16 cellular contexts compared by ENCODE assay signal in genomic region chr4:100517864-100518341, GRCh38. TPM values are rescaled to one million over a fixed set of nuclear protein-coding genes. Genes with fewer than 3 reads are reported as not detected.
DNase-seq lines count a peak whose midpoint lies in the region; ATAC-seq, FAIRE-seq and TF ChIP-seq lines count a peak whose summit lies in the region.
"Had no signal": no experiment of that assay in that cellular context is flagged by ENCODE, and none has a peak within 500 bp of the region (broad histone marks: within the 10 kb centered on the region; RNA-seq: fewer than 3 reads in every experiment).

Gene EMCN, minus strand, starts transcription at chr4:100518022. Its CDS starts 108 bp downstream, at chr4:100517914.

- H3K36me3 ChIP-seq in HAP-1 (replicated peaks) (no peaks in the 10 kb centered on the region), skeletal muscle tissue (ENCODE audit: control insufficient read depth in 3 of 3, insufficient read depth in 3 of 3, low read length in 3 of 3) (no peaks in the 10 kb centered on the region), WERI-Rb-1 (no peaks in the 10 kb centered on the region)

- H3K36me3 Mint-ChIP-seq in activated naive CD4-positive, alpha-beta T cell treated with anti-CD3 and anti-CD28 coated beads, Interleukin-2, amount 10 ng/mL, durations not matched to agents 7 days and 5 days = no peaks in the 10 kb centered on the region
- H3K36me3 Mint-ChIP-seq: activated naive CD4-positive, alpha-beta T cell treated with anti-CD3 and anti-CD28 coated beads, Interleukin-2, amount 50 U/mL, for 24 hours; natural killer cell treated with Interleukin-12 subunit alpha and Interleukin-12 subunit beta and Interleukin-15 and Interleukin-18, amount 100 ng/mL, for 72 hours had no signal

- no peak within 1 kb of the TSS for H3K4me3 ChIP-seq in HAP-1
- H3K4me3 ChIP-seq in lower leg skin (ENCODE audit: low read depth, poor library complexity, severe bottlenecking) = peak within 1 kb of the TSS; percentile 2
- H3K4me3 ChIP-seq in skeletal muscle tissue (ENCODE audit: low read length in 3 of 3) = peak within 1 kb of the TSS; percentile 44 to 64 (median 64)
- H3K4me3 ChIP-seq in WERI-Rb-1 (ENCODE audit: low read depth, low read length) = no peak within 1 kb of the TSS

- FAIRE-seq in endometrium (lab: Jason Lieb, UNC) = peak; percentile 86

- H3K27me3 Mint-ChIP-seq in activated naive CD4-positive, alpha-beta T cell treated with anti-CD3 and anti-CD28 coated beads, Interleukin-2, amount 10 ng/mL, durations not matched to agents 7 days and 5 days = peaks cover 4% of the 10 kb centered on the region

- H3K9me3 ChIP-seq in HAP-1 (no peaks in the 10 kb centered on the region), skeletal muscle tissue (ENCODE audit: control insufficient read depth in 3 of 3, low read length in 3 of 3) (no peaks in the 10 kb centered on the region), WERI-Rb-1 (ENCODE audit: severe bottlenecking) (no peaks in the 10 kb centered on the region)

- peak within 1 kb of the TSS in 1 of 3 donors; percentile 68 for H3K9ac ChIP-seq in skeletal muscle tissue (ENCODE audit: low read depth in 1 of 3, low read length in 3 of 3)

- H3K27ac ChIP-seq in skeletal muscle tissue (ENCODE audit: low read depth, low read length) = peak within 1 kb of the TSS; percentile 34
- H3K27ac ChIP-seq in WERI-Rb-1 = no peak within 1 kb of the TSS

- 21 to 33% methylated on average over 3 of the region's 3 CpGs for WGBS in lower leg skin, 2 donors

- peaks cover 10% of the 10 kb centered on the region for H3K4me1 ChIP-seq in HAP-1
- no peaks in the 10 kb centered on the region for H3K4me1 ChIP-seq in skeletal muscle tissue (ENCODE audit: control insufficient read depth in 3 of 3, insufficient read depth in 3 of 3, low read length in 3 of 3)

- TF ChIP-seq POLR2A in lower leg skin (IDR thresholded peaks at IDR 0.05) = no peak

- ATAC-seq in GM18909 (IDR thresholded peaks at IDR 0.05; ENCODE audit: poor library complexity, unreplicated experiment) = no peak
- ATAC-seq: natural killer cell treated with Interleukin-12 subunit alpha and Interleukin-12 subunit beta and Interleukin-15 and Interleukin-18, amount 100 ng/mL, for 72 hours had no signal

- TF ChIP-seq CTCF in lower leg skin (IDR thresholded peaks at IDR 0.05) (no peak), WERI-Rb-1 (IDR thresholded peaks at IDR 0.05; ENCODE audit: low read depth, low read length) (no peak)

- H3K27me3 ChIP-seq in HAP-1 (ENCODE audit: low read depth) = no peaks in the 10 kb centered on the region
- H3K27me3 ChIP-seq in skeletal muscle tissue (ENCODE audit: control insufficient read depth in 3 of 3, insufficient read depth in 3 of 3, low read length in 3 of 3) = no peaks in the 10 kb centered on the region
- H3K27me3 ChIP-seq in WERI-Rb-1 (ENCODE audit: insufficient read depth, low read depth, severe bottlenecking) = no peaks in the 10 kb centered on the region

- peak; percentile 9 to 59 for DNase-seq in HAP-1 (ENCODE audit: low spot score in 2 of 2)
- DNase-seq in lower leg skin (ENCODE audit: low spot score in 2 of 2) = no peak
- DNase-seq in pons (ENCODE audit: low spot score) = no peak
- DNase-seq in WERI-Rb-1 = no peak
- no peak for DNase-seq in activated naive CD4-positive, alpha-beta T cell treated with anti-CD3 and anti-CD28 coated beads, Interleukin-2, amount 10 ng/mL, durations not matched to agents 7 days and 5 days
- DNase-seq: activated CD4-positive, alpha-beta T cell treated with anti-CD3 and anti-CD28 coated beads, Interleukin-2, amount 50 U/mL, for 48 hours; AML-193; GF-D8; IMR-90; NK-92 treated with Interleukin-12 subunit alpha and Interleukin-12 subunit beta, amount 100 ng/mL, for 24 hours had no signal

- intact Hi-C loops in lower leg skin (cut with DNase I; ENCODE audit: low total_unique reads) = no loop called here

- H3K4me1 Mint-ChIP-seq in activated naive CD4-positive, alpha-beta T cell treated with anti-CD3 and anti-CD28 coated beads, Interleukin-2, amount 10 ng/mL, durations not matched to agents 7 days and 5 days = no peaks in the 10 kb centered on the region
- H3K4me1 Mint-ChIP-seq: activated naive CD4-positive, alpha-beta T cell treated with anti-CD3 and anti-CD28 coated beads, Interleukin-2, amount 50 U/mL, for 24 hours had no signal

- H3K27ac Mint-ChIP-seq in activated naive CD4-positive, alpha-beta T cell treated with anti-CD3 and anti-CD28 coated beads, Interleukin-2, amount 10 ng/mL, durations not matched to agents 7 days and 5 days = no peak within 1 kb of the TSS
- H3K27ac Mint-ChIP-seq: activated naive CD4-positive, alpha-beta T cell treated with anti-CD3 and anti-CD28 coated beads, Interleukin-2, amount 50 U/mL, for 24 hours; natural killer cell treated with Interleukin-12 subunit alpha and Interleukin-12 subunit beta and Interleukin-15 and Interleukin-18, amount 100 ng/mL, for 72 hours had no signal

- CTCF ChIA-PET in activated naive CD4-positive, alpha-beta T cell treated with anti-CD3 and anti-CD28 coated beads, Interleukin-2, amount 10 ng/mL, durations not matched to agents 7 days and 5 days (lab: Charles Lee) = no interaction called here

- no peaks in the 10 kb centered on the region for H3K9me3 Mint-ChIP-seq in activated naive CD4-positive, alpha-beta T cell treated with anti-CD3 and anti-CD28 coated beads, Interleukin-2, amount 10 ng/mL, durations not matched to agents 7 days and 5 days
- H3K9me3 Mint-ChIP-seq: activated naive CD4-positive, alpha-beta T cell treated with anti-CD3 and anti-CD28 coated beads, Interleukin-2, amount 50 U/mL, for 24 hours; natural killer cell treated with Interleukin-12 subunit alpha and Interleukin-12 subunit beta and Interleukin-15 and Interleukin-18, amount 100 ng/mL, for 72 hours had no signal

- in situ Hi-C loops in HAP-1 (cut with MboI; ENCODE audit: low sequenced_read_pairs) = no loop called here

- H3K4me3 Mint-ChIP-seq in activated naive CD4-positive, alpha-beta T cell treated with anti-CD3 and anti-CD28 coated beads, Interleukin-2, amount 10 ng/mL, durations not matched to agents 7 days and 5 days = no peak within 1 kb of the TSS
- H3K4me3 Mint-ChIP-seq: activated naive CD4-positive, alpha-beta T cell treated with anti-CD3 and anti-CD28 coated beads, Interleukin-2, amount 50 U/mL, for 24 hours; natural killer cell treated with Interleukin-12 subunit alpha and Interleukin-12 subunit beta and Interleukin-15 and Interleukin-18, amount 100 ng/mL, for 72 hours had no signal

RNA-seq across cellular contexts. Expression of gene EMCN, which starts in this region (rescaled TPM):
- total RNA-seq in lower leg skin (10 to 100 TPM in 1 of 4 donors, 1 to 10 TPM in 3; 1.9 to 11.1 (median 7.1) TPM), skeletal muscle tissue (10.4 TPM)
- total RNA-seq: IMR-90; natural killer cell treated with Interleukin-12 subunit alpha and Interleukin-12 subunit beta and Interleukin-15 and Interleukin-18, amount 100 ng/mL, for 72 hours; T-helper 1 cell treated with Interleukin-12 subunit alpha and Interleukin-12 subunit beta and Interleukin-4 antibody, amounts not matched to agents 30 ng/mL and 1 ng/mL, for 36 hours had no signal

Comparison
In these comparisons a context has a peak if more than half of its experiments do, and no peak if none do; other contexts are left out.
1. DNase-seq: peak in HAP-1 (2 of 2); none in lower leg skin (0 of 2), pons (single experiment), WERI-Rb-1 (single experiment) and activated naive CD4-positive, alpha-beta T cell treated with anti-CD3 and anti-CD28 coated beads, Interleukin-2, amount 10 ng/mL, durations not matched to agents 7 days and 5 days (single experiment).
2. H3K4me3 ChIP-seq: peak in lower leg skin (single experiment) and skeletal muscle tissue (3 of 3); none in HAP-1 (single experiment) and WERI-Rb-1 (single experiment).